10 cellular contexts compared by ENCODE assay signal in the genomic region with DNA sequence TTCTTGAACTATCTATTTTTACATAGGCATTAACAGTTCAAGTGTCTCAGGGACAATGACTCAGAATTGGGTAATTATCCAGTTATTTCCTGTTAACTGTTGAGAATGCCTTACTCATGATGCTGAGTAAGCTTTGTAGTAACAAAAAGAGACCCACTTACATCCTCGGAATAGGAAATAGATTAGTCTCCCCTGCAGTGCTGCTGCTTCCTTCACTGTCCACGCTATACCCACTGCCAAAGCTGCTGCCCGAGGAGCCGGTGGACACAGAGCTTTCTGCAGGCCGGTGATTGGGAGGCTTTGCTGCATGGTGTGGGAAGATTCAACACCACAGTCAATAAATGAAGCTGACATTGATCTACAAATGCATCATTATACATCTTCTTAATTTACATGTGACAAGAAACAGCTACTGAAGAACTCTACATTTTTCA.
DNase-seq lines count a peak whose midpoint lies in the region; ATAC-seq, FAIRE-seq and TF ChIP-seq lines count a peak whose summit lies in the region.
"Had no signal": no experiment of that assay in that cellular context is flagged by ENCODE, and none has a peak within 500 bp of the region (broad histone marks: within the 10 kb centered on the region; RNA-seq: fewer than 3 reads in every experiment).

No MANE protein-coding gene starts in this region.

- POLR2A ChIA-PET in AG04449 (lab: Yijun Ruan, JAX): no interaction called here

- peak overlapping the region; percentile 79 for H3K27ac ChIP-seq in SK-N-MC

- ATAC-seq in GM21528 (IDR thresholded peaks at IDR 0.05; ENCODE audit: low FRiP score, unreplicated experiment): no peak

- H3K4me3 ChIP-seq in AG04449 (ENCODE audit: low read depth, low read length) (peak overlapping the region; percentile 31), SK-N-MC (peak overlapping the region; percentile 70), foreskin fibroblast (ENCODE audit: low read depth in 1 of 2, low read length in 2 of 2) (peak overlapping the region in 1 of 2 donors; percentile 25)

- no peak for FAIRE-seq in HTR-8/SVneo (lab: Jason Lieb, UNC)

- H3K9ac ChIP-seq in SK-N-MC (ENCODE audit: insufficient read length): no peak overlapping the region

- CTCF ChIA-PET in AG04449 (lab: Yijun Ruan, JAX): no interaction called here

- H3K36me3 ChIP-seq in SK-N-MC (ENCODE audit: insufficient read depth, low read length): no peaks in the 10 kb centered on the region

- TF ChIP-seq CTCF in AG04449 (IDR thresholded peaks at IDR 0.05; ENCODE audit: insufficient read depth, low read length, missing control alignments): no peak
- no peak for TF ChIP-seq CTCF in foreskin fibroblast (IDR thresholded peaks at IDR 0.05; ENCODE audit: low read depth, low read length)

- peak; percentile 73 for DNase-seq in AG04449 (ENCODE audit: low read depth, low spot score)
- peak; percentile 32 for DNase-seq in HTR-8/SVneo (ENCODE audit: insufficient read length, low spot score)
- DNase-seq in SK-N-MC (ENCODE audit: low read depth, low spot score): peak; percentile 85
- peak; percentile 79 to 88 for DNase-seq in foreskin fibroblast
- DNase-seq in stimulated activated CD4-positive, alpha-beta T cell treated with anti-CD3 and anti-CD28 coated beads, Interleukin-1b, Interleukin-23, amount 100 ng/mL, for 48 hours: no peak
- DNase-seq in NCI-H128 (lab: John Stamatoyannopoulos, UW; ENCODE audit: unreplicated experiment): no peak
- DNase-seq in activated CD4-positive, CD25-positive, alpha-beta regulatory T cell treated with anti-CD3 and anti-CD28 coated beads, Interleukin-2, amount 50 U/mL, for 72 hours: no peak
- DNase-seq: CD8-positive, alpha-beta memory T cell; NCI-H187 had no signal

- no peaks in the 10 kb centered on the region for H3K9me3 ChIP-seq in SK-N-MC (ENCODE audit: low read depth, low read length)

Comparison
In these comparisons a context has a peak if more than half of its experiments do, and no peak if none do; other contexts are left out.
1. DNase-seq: peak in AG04449 (single experiment), HTR-8/SVneo (single experiment), SK-N-MC (single experiment) and foreskin fibroblast (2 of 2); none in stimulated activated CD4-positive, alpha-beta T cell treated with anti-CD3 and anti-CD28 coated beads, Interleukin-1b, Interleukin-23, amount 100 ng/mL, for 48 hours (single experiment), NCI-H128 (single experiment) and activated CD4-positive, CD25-positive, alpha-beta regulatory T cell treated with anti-CD3 and anti-CD28 coated beads, Interleukin-2, amount 50 U/mL, for 72 hours (single experiment).